Comparison of ENCODE assay signal across 13 cellular contexts in genomic region chr6:3335169-3335568, GRCh38.
A peak's percentile ranks its signal among the peaks of the same experiment; 100 is the strongest.
DNase-seq lines count a peak whose midpoint lies in the region; TF ChIP-seq lines count a peak whose summit lies in the region.
"Had no signal": no experiment of that assay in that cellular context is flagged by ENCODE, and none has a peak within 500 bp of the region (broad histone marks: within the 10 kb centered on the region; RNA-seq: fewer than 3 reads in every experiment).

No MANE protein-coding gene starts in this region.

- H3K4me1 ChIP-seq in neural progenitor cell (peaks cover 44% of the 10 kb centered on the region), stomach (peaks cover 30 to 57% (median 39%) of the 10 kb centered on the region in 4 donors)

- WGBS in stomach, 5 donors = 78 to 92% (median 88%) methylated on average over 6 of the region's 6 CpGs

- peak overlapping the region; percentile 53 for H3K27ac ChIP-seq in WERI-Rb-1
- peak overlapping the region; percentile 7 for H3K27ac ChIP-seq in caudate nucleus (ENCODE audit: low read depth, low read length)
- H3K27ac ChIP-seq in neural progenitor cell = no peak overlapping the region
- peak overlapping the region in 4 of 5 donors; percentile 4 to 63 (median 46) for H3K27ac ChIP-seq in stomach

- H3K4me1 Mint-ChIP-seq in neural progenitor cell = peaks cover 88% of the 10 kb centered on the region
- peaks cover 26% of the 10 kb centered on the region for H3K4me1 Mint-ChIP-seq in activated naive CD4-positive, alpha-beta T cell treated with anti-CD3 and anti-CD28 coated beads for 36 hours (ENCODE audit: low read depth)

- H3K9me3 Mint-ChIP-seq in neural progenitor cell = no peaks in the 10 kb centered on the region
- no peaks in the 10 kb centered on the region for H3K9me3 Mint-ChIP-seq in activated naive CD4-positive, alpha-beta T cell treated with anti-CD3 and anti-CD28 coated beads for 36 hours

- H3K4me3 Mint-ChIP-seq in neural progenitor cell = no peak overlapping the region
- no peak overlapping the region for H3K4me3 Mint-ChIP-seq in activated naive CD4-positive, alpha-beta T cell treated with anti-CD3 and anti-CD28 coated beads for 36 hours
- H3K4me3 Mint-ChIP-seq: CD8-positive, alpha-beta memory T cell had no signal

- H3F3A ChIP-seq in neural progenitor cell (ENCODE audit: low read depth) = peaks cover 19% of the 10 kb centered on the region

- H3K36me3 ChIP-seq in WERI-Rb-1 (no peaks in the 10 kb centered on the region), neural progenitor cell (no peaks in the 10 kb centered on the region), stomach (no peaks in the 10 kb centered on the region)
- H3K36me3 ChIP-seq: HAP-1 had no signal

- no peak overlapping the region for H3K4me2 ChIP-seq in neural progenitor cell

- TF ChIP-seq CTCF in WERI-Rb-1 (IDR thresholded peaks at IDR 0.05; ENCODE audit: low read depth, low read length) (no peak), neural progenitor cell (IDR thresholded peaks at IDR 0.05) (no peak), stomach (IDR thresholded peaks at IDR 0.05) (no peak)

- H3K9ac ChIP-seq in neural progenitor cell = no peak overlapping the region

- no peak for TF ChIP-seq EP300 in stomach (IDR thresholded peaks at IDR 0.05)

- no peaks in the 10 kb centered on the region for H3K79me2 ChIP-seq in neural progenitor cell (ENCODE audit: low read depth)

- no peak for TF ChIP-seq POLR2A in stomach (IDR thresholded peaks at IDR 0.05)

- intact Hi-C loops in stomach (cut with DNase I; ENCODE audit: low total_unique reads) = no loop called here
- intact Hi-C loops in activated naive CD4-positive, alpha-beta T cell treated with anti-CD3 and anti-CD28 coated beads for 36 hours (cut with micrococcal nuclease) = no loop called here

- CTCF ChIA-PET in activated naive CD4-positive, alpha-beta T cell treated with anti-CD3 and anti-CD28 coated beads for 36 hours (lab: Charles Lee) = interaction anchor here (1.1 kb wide), 1 partner anchor 11 kb away, joined by 3 read pairs; no protein-coding TSS in a partner anchor

- no peak overlapping the region for H2AFZ ChIP-seq in neural progenitor cell (replicated peaks)

- H3K27ac Mint-ChIP-seq in neural progenitor cell = peak overlapping the region; percentile 70
- no peak overlapping the region for H3K27ac Mint-ChIP-seq in activated naive CD4-positive, alpha-beta T cell treated with anti-CD3 and anti-CD28 coated beads for 36 hours

- H4K20me1 ChIP-seq in neural progenitor cell (ENCODE audit: low read depth) = no peaks in the 10 kb centered on the region

- DNase-seq in WERI-Rb-1 = no peak
- DNase-seq in caudate nucleus (lab: John Stamatoyannopoulos, UW) = no peak
- no peak for DNase-seq in neural progenitor cell (ENCODE audit: low spot score)
- DNase-seq in stomach = no peak
- no peak for DNase-seq in activated CD4-positive, alpha-beta T cell treated with anti-CD3 and anti-CD28 coated beads for 4 hours
- no peak for DNase-seq in activated naive CD4-positive, alpha-beta T cell treated with anti-CD3 and anti-CD28 coated beads for 36 hours
- no peak for DNase-seq in SKM-1 treated with dmso at 0.1 percent for 144 hours (lab: John Stamatoyannopoulos, UW; ENCODE audit: unreplicated experiment)
- DNase-seq: CD8-positive, alpha-beta memory T cell; KG1; NCI-H1092; NCI-H345; NK-92 treated with Interleukin-12 subunit alpha and Interleukin-12 subunit beta, amount 100 ng/mL, for 24 hours had no signal

- H3K36me3 Mint-ChIP-seq in neural progenitor cell = peaks cover 5% of the 10 kb centered on the region
- no peaks in the 10 kb centered on the region for H3K36me3 Mint-ChIP-seq in activated naive CD4-positive, alpha-beta T cell treated with anti-CD3 and anti-CD28 coated beads for 36 hours (ENCODE audit: low read depth)
- H3K36me3 Mint-ChIP-seq: CD8-positive, alpha-beta memory T cell had no signal

- H3K27me3 ChIP-seq in WERI-Rb-1 (ENCODE audit: insufficient read depth, low read depth, severe bottlenecking) (no peaks in the 10 kb centered on the region), neural progenitor cell (no peaks in the 10 kb centered on the region), stomach (no peaks in the 10 kb centered on the region)

- H3K9me3 ChIP-seq in WERI-Rb-1 (ENCODE audit: severe bottlenecking) (no peaks in the 10 kb centered on the region), neural progenitor cell (ENCODE audit: low read depth) (no peaks in the 10 kb centered on the region), stomach (no peaks in the 10 kb centered on the region)
- H3K9me3 ChIP-seq: HAP-1 had no signal

- H3K4me3 ChIP-seq in WERI-Rb-1 (ENCODE audit: low read depth, low read length) (no peak overlapping the region), neural progenitor cell (no peak overlapping the region), stomach (no peak overlapping the region)
- H3K4me3 ChIP-seq: HAP-1 had no signal

- peaks cover 2% of the 10 kb centered on the region for H3K27me3 Mint-ChIP-seq in neural progenitor cell (ENCODE audit: insufficient read depth, low read depth)
- no peaks in the 10 kb centered on the region for H3K27me3 Mint-ChIP-seq in activated naive CD4-positive, alpha-beta T cell treated with anti-CD3 and anti-CD28 coated beads for 36 hours (ENCODE audit: low read depth)
